19 cellular contexts compared by ENCODE assay signal in the genomic region with DNA sequence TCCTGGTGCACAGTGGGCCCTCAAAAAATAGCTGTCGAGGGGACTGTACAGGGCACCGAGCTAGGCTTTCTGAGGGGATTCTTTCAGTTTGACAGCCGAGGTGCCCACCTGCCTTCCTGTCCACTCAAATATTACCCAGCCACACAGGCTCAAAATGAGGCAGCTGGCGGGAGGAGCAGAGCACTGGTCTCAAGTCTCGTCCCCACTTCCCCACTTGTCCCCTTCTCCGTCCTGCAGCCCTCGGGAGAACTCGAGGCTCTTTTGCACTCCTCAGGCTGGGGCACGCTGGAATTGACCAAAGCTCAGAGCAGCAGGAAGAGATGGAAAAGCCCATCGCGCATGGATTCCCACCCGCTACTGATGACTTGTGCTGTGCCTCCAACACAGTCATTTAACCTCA.
DNase-seq lines count a peak whose midpoint lies in the region; ATAC-seq, FAIRE-seq and TF ChIP-seq lines count a peak whose summit lies in the region.
"Had no signal": no experiment of that assay in that cellular context is flagged by ENCODE, and none has a peak within 500 bp of the region (broad histone marks: within the 10 kb centered on the region; RNA-seq: fewer than 3 reads in every experiment).

No MANE protein-coding gene starts in this region.

- no peak overlapping the region for H3K56ac ChIP-seq in H1 (replicated peaks; ENCODE audit: insufficient read length, low read depth, low read length)

- no peaks in the 10 kb centered on the region for H3K4me1 Mint-ChIP-seq in progenitor cell of endocrine pancreas (ENCODE audit: low read depth)
- H3K4me1 Mint-ChIP-seq: CD4-positive, CD25-positive, alpha-beta regulatory T cell had no signal

- POLR2A ChIA-PET in H1 (lab: Charles Lee; ENCODE audit: partially characterized antibody), result no interaction called here

- no peak overlapping the region for H3K4ac ChIP-seq in H1 (replicated peaks; ENCODE audit: insufficient read length, low read depth, low read length)
- no peak overlapping the region for H3K4ac ChIP-seq in neuronal stem cell (ENCODE audit: low read length)

- no peak overlapping the region for H3K4me3 Mint-ChIP-seq in progenitor cell of endocrine pancreas (ENCODE audit: low read depth)
- H3K4me3 Mint-ChIP-seq: CD4-positive, CD25-positive, alpha-beta regulatory T cell had no signal

- H3K23ac ChIP-seq in H1 (ENCODE audit: insufficient read length) (no peak overlapping the region), neuronal stem cell (ENCODE audit: low read depth, low read length, poor library complexity) (peak overlapping the region; percentile 62)

- CTCF ChIA-PET in H1 (lab: Charles Lee; ENCODE audit: partially characterized antibody), result interaction anchor here (0.8 to 8.6 kb wide), 8 partner anchors 10 to 389 kb away, joined by 3 to 65 read pairs (median 4); no protein-coding TSS in a partner anchor

- no peak overlapping the region for H3K27ac Mint-ChIP-seq in progenitor cell of endocrine pancreas
- H3K27ac Mint-ChIP-seq: CD4-positive, CD25-positive, alpha-beta regulatory T cell had no signal

- H4K8ac ChIP-seq in H1 (ENCODE audit: extremely low read depth, insufficient read depth, low read length), result no peak overlapping the region
- H4K8ac ChIP-seq in neuronal stem cell (ENCODE audit: low read depth, low read length), result no peak overlapping the region

- H3K27ac ChIP-seq in H1 (ENCODE audit: low read depth, low read length) (no peak overlapping the region), neuronal stem cell (replicated peaks; ENCODE audit: low read length) (no peak overlapping the region), upper lobe of right lung (no peak overlapping the region)
- H3K27ac ChIP-seq: BLaER1 had no signal

- TF ChIP-seq RAD21 in H1 (IDR thresholded peaks at IDR 0.05 in 1 of 2, conservative IDR thresholded peaks at IDR 0.05 in 1 of 2; ENCODE audit: low read depth in 2 of 2, low read length in 2 of 2), result no peak

- no peaks in the 10 kb centered on the region for H3K79me2 ChIP-seq in H1 (ENCODE audit: control insufficient read depth in 1 of 2, insufficient read depth in 2 of 2, low read length in 2 of 2)

- H2BK20ac ChIP-seq in H1 (ENCODE audit: low read length), result no peak overlapping the region

- no peaks in the 10 kb centered on the region for H4K20me1 ChIP-seq in H1 (replicated peaks in 1 of 2; ENCODE audit: control insufficient read depth in 1 of 2, insufficient read depth in 2 of 2, low read length in 2 of 2)
- H4K20me1 ChIP-seq: BLaER1 had no signal

- H3K36me3 Mint-ChIP-seq in progenitor cell of endocrine pancreas (ENCODE audit: insufficient read depth), result no peaks in the 10 kb centered on the region
- H3K36me3 Mint-ChIP-seq: CD4-positive, CD25-positive, alpha-beta regulatory T cell had no signal

- H3K4me1 ChIP-seq in H1 (replicated peaks in 1 of 4; ENCODE audit: control insufficient read depth in 3 of 4, insufficient read depth in 4 of 4, low read length in 3 of 4), result peaks cover 0 to 4% (median 0%) of the 10 kb centered on the region in 4 experiments; a peak in 1 of 7 replicates
- H3K4me1 ChIP-seq in neuronal stem cell (ENCODE audit: control insufficient read depth in 2 of 2, insufficient read depth in 1 of 2, low read depth in 1 of 2, low read length in 2 of 2), result peaks cover 3 to 5% of the 10 kb centered on the region in 2 donors
- H3K4me1 ChIP-seq in upper lobe of right lung, result peaks cover 14% of the 10 kb centered on the region

- H2BK5ac ChIP-seq in H1 (ENCODE audit: low read depth, low read length) (0 out of 2 replicates have a peak overlapping the region, but pooled peaks have one; percentile 21), neuronal stem cell (ENCODE audit: low read length) (no peak overlapping the region)

- H3K27me3 ChIP-seq in H1 (replicated peaks in 1 of 4; ENCODE audit: control insufficient read depth in 3 of 4, extremely low read depth in 1 of 4, insufficient read depth in 3 of 4, low read length in 3 of 4) (no peaks in the 10 kb centered on the region), neuronal stem cell (ENCODE audit: control insufficient read depth in 3 of 3, insufficient read depth in 3 of 3, low read depth in 1 of 3, low read length in 3 of 3) (no peaks in the 10 kb centered on the region), upper lobe of right lung (no peaks in the 10 kb centered on the region)
- H3K27me3 ChIP-seq: BLaER1, MG63 had no signal

- H3K27me3 Mint-ChIP-seq in progenitor cell of endocrine pancreas, result no peaks in the 10 kb centered on the region

- DNase-seq in Right ventricle myocardium inferior (ENCODE audit: missing footprints) (peak; percentile 41), left cardiac atrium (no peak), H1 (ENCODE audit: low read depth in 1 of 2, low spot score in 2 of 2) (no peak), neuronal stem cell (ENCODE audit: low spot score) (no peak), upper lobe of right lung (peak; percentile 28), NAMALWA (ENCODE audit: low spot score) (no peak), progenitor cell of endocrine pancreas (ENCODE audit: low spot score, unreplicated experiment) (no peak), NOMO-1 (lab: John Stamatoyannopoulos, UW; ENCODE audit: unreplicated experiment in 2 of 2) (no peak)
- DNase-seq: CD4-positive, CD25-positive, alpha-beta regulatory T cell; KG1; MG63; NCI-H1694; NCI-H2029 treated with DMSO at 0.1 percent for 48 hours; SHP77 had no signal

- H3K4me3 ChIP-seq in H1 (ENCODE audit: extremely low read depth in 1 of 4, insufficient read depth in 2 of 4, low read depth in 3 of 4, low read length in 4 of 4), result no peak overlapping the region
- no peak overlapping the region for H3K4me3 ChIP-seq in neuronal stem cell (ENCODE audit: low read length in 2 of 2)
- no peak overlapping the region for H3K4me3 ChIP-seq in upper lobe of right lung
- H3K4me3 ChIP-seq: BLaER1, MG63 had no signal

- H3K4me2 ChIP-seq in H1 (ENCODE audit: insufficient read depth in 1 of 2, low read depth in 2 of 2, low read length in 2 of 2) (no peak overlapping the region), neuronal stem cell (ENCODE audit: insufficient read depth, low read length, poor library complexity, severe bottlenecking) (no peak overlapping the region)
- H3K4me2 ChIP-seq: BLaER1 had no signal

- H3K9me3 Mint-ChIP-seq in progenitor cell of endocrine pancreas (ENCODE audit: low read depth), result no peaks in the 10 kb centered on the region
- H3K9me3 Mint-ChIP-seq: CD4-positive, CD25-positive, alpha-beta regulatory T cell had no signal

- H3K18ac ChIP-seq in H1 (ENCODE audit: extremely low read depth, low read length) (no peak overlapping the region), neuronal stem cell (ENCODE audit: low read length) (no peak overlapping the region)

- H2AK5ac ChIP-seq in H1 (ENCODE audit: low read depth, low read length) (no peak overlapping the region), neuronal stem cell (ENCODE audit: low read depth, low read length) (no peak overlapping the region)

- WGBS in H1 (ENCODE audit: extremely low coverage in 1 of 2, insufficient coverage in 1 of 2, insufficient read length in 1 of 2, insufficient replicate concordance in 2 of 2, low coverage in 1 of 2, low lambda C conversion rate in 2 of 2, missing lambda C conversion rate in 1 of 2), 2 experiments, result 83% methylated on average over 12 of the region's 12 CpGs; no CpG with 5 or more reads in 1 of the 2 experiments
- WGBS in neuronal stem cell (ENCODE audit: extremely low coverage in 2 of 2, insufficient read length in 2 of 2, insufficient replicate concordance in 1 of 2), 2 donors, result no CpG with 5 or more reads among the region's 12 CpGs

- H2BK120ac ChIP-seq in H1 (replicated peaks; ENCODE audit: low read depth, low read length) (no peak overlapping the region), neuronal stem cell (ENCODE audit: low read depth, low read length) (no peak overlapping the region)

- H3K23me2 ChIP-seq in H1 (ENCODE audit: low read depth, low read length), result no peaks in the 10 kb centered on the region

- H3K36me3 ChIP-seq in H1 (ENCODE audit: control insufficient read depth in 2 of 4, insufficient read depth in 4 of 4, low read length in 3 of 4), result no peaks in the 10 kb centered on the region; a peak in 1 of 8 replicates
- no peaks in the 10 kb centered on the region for H3K36me3 ChIP-seq in neuronal stem cell (replicated peaks in 1 of 2; ENCODE audit: control insufficient read depth in 2 of 2, insufficient read depth in 2 of 2, low read length in 2 of 2)
- no peaks in the 10 kb centered on the region for H3K36me3 ChIP-seq in upper lobe of right lung
- H3K36me3 ChIP-seq: BLaER1, MG63 had no signal

- no peak overlapping the region for H4K5ac ChIP-seq in H1 (ENCODE audit: insufficient read length, low read depth, low read length)

- TF ChIP-seq EP300 in H1 (IDR thresholded peaks at IDR 0.05; ENCODE audit: borderline replicate concordance in 1 of 2, low read depth in 2 of 2, low read length in 2 of 2), result no peak

- no peak overlapping the region for H2BK12ac ChIP-seq in H1 (ENCODE audit: low read depth, low read length)
- H2BK12ac ChIP-seq in neuronal stem cell (ENCODE audit: low read length), result no peak overlapping the region

- no peak overlapping the region for H2BK15ac ChIP-seq in H1 (ENCODE audit: low read length)
- H2BK15ac ChIP-seq in neuronal stem cell (ENCODE audit: low read length), result peak overlapping the region; percentile 71

- TF ChIP-seq POLR2A in H1 (IDR thresholded peaks at IDR 0.05; ENCODE audit: control extremely low read depth in 1 of 2, low read depth in 2 of 2, low read length in 2 of 2), result no peak

- intact Hi-C loops in Right ventricle myocardium inferior (cut with DNase I) (no loop called here), left cardiac atrium (cut with DNase I) (no loop called here), upper lobe of right lung (cut with DNase I) (no loop called here)

- no peaks in the 10 kb centered on the region; the same call in 1 of the 2 replicates for H3K79me1 ChIP-seq in H1 (ENCODE audit: low read depth, low read length)
- no peaks in the 10 kb centered on the region for H3K79me1 ChIP-seq in neuronal stem cell (ENCODE audit: low read depth, low read length)

- H3K9ac ChIP-seq in H1 (replicated peaks in 1 of 4; ENCODE audit: extremely low read depth in 1 of 4, low read depth in 3 of 4, low read length in 3 of 4) (no peak overlapping the region), neuronal stem cell (ENCODE audit: low read depth, low read length, poor library complexity) (no peak overlapping the region)
- H3K9ac ChIP-seq: BLaER1 had no signal

- H3K9me3 ChIP-seq in H1 (ENCODE audit: insufficient read depth in 2 of 2, low read depth in 1 of 2, low read length in 1 of 2) (no peaks in the 10 kb centered on the region), neuronal stem cell (replicated peaks in 1 of 2; ENCODE audit: control insufficient read depth in 2 of 2, insufficient read depth in 1 of 2, low read depth in 1 of 2, low read length in 2 of 2) (no peaks in the 10 kb centered on the region), upper lobe of right lung (no peaks in the 10 kb centered on the region)

- ATAC-seq in Right ventricle myocardium inferior, result no peak
- no peak for ATAC-seq in left cardiac atrium
- ATAC-seq in upper lobe of right lung, result no peak

- no peak overlapping the region for H3K14ac ChIP-seq in H1 (ENCODE audit: insufficient read length)
- H3K14ac ChIP-seq in neuronal stem cell (ENCODE audit: low read length), result no peak overlapping the region

- H4K91ac ChIP-seq in H1 (replicated peaks; ENCODE audit: insufficient read length, low read length) (no peak overlapping the region), neuronal stem cell (ENCODE audit: low read depth, low read length, poor library complexity) (no peak overlapping the region)

- FAIRE-seq in H1 (lab: Jason Lieb, UNC), result no peak
- FAIRE-seq: D721Med, GM19239, H54, HTR-8/SVneo had no signal

- TF ChIP-seq CTCF in H1 (IDR thresholded peaks at IDR 0.05; ENCODE audit: control extremely low read depth in 1 of 3, insufficient read depth in 1 of 3, low read depth in 1 of 3, low read length in 3 of 3) (no peak), upper lobe of right lung (IDR thresholded peaks at IDR 0.05) (no peak), progenitor cell of endocrine pancreas (IDR thresholded peaks at IDR 0.05; ENCODE audit: unreplicated experiment) (no peak)

- H2AFZ ChIP-seq in H1 (ENCODE audit: low read length) (no peak overlapping the region), neuronal stem cell (ENCODE audit: low read length) (no peak overlapping the region)

Comparison
In these comparisons a context has a peak if more than half of its experiments do, and no peak if none do; other contexts are left out.
1. DNase-seq: peak in Right ventricle myocardium inferior (single experiment) and upper lobe of right lung (single experiment); none in left cardiac atrium (single experiment), H1 (0 of 2), neuronal stem cell (single experiment), NAMALWA (single experiment), progenitor cell of endocrine pancreas (single experiment) and NOMO-1 (0 of 2).